ENCODE assay signal across 1 cellular context in genomic region chr6:142850653-142851434, GRCh38.
TF ChIP-seq lines count a peak whose summit lies in the region.

No MANE protein-coding gene starts in this region.

TF ChIP-seq in GM12878, 131 proteins besides CTCF, POLR2A, EP300 and RAD21 (continued from another document and continues in another):
- TF ChIP-seq ATF2 (IDR thresholded peaks at IDR 0.05; ENCODE audit: low read length) (peak; percentile 80), TAF1 (IDR thresholded peaks at IDR 0.05; ENCODE audit: borderline replicate concordance, low read depth, low read length) (no peak), CHD4 (IDR thresholded peaks at IDR 0.05) (no peak), RCOR1 (conservative IDR thresholded peaks at IDR 0.05; ENCODE audit: low read depth, low read length) (no peak), IRF4 (IDR thresholded peaks at IDR 0.05; ENCODE audit: low read depth, low read length) (peak; percentile 57; the same call in 1 of the 2 replicates), NR2F1 (conservative IDR thresholded peaks at IDR 0.05) (0 out of 2 replicates have a peak, but pooled peaks have one; percentile 12), ESRRA (IDR thresholded peaks at IDR 0.05; ENCODE audit: low read length) (no peak), PML (IDR thresholded peaks at IDR 0.05; ENCODE audit: low read length) (0 out of 2 replicates have a peak, but pooled peaks have one; percentile 62), JUNB (IDR thresholded peaks at IDR 0.05) (peak; percentile 80), GABPA (IDR thresholded peaks at IDR 0.05; ENCODE audit: low read depth) (no peak), ETV6 (conservative IDR thresholded peaks at IDR 0.05 in 1 of 2, IDR thresholded peaks at IDR 0.05 in 1 of 2; ENCODE audit: borderline replicate concordance in 1 of 2, low read depth in 1 of 2) (peak in 1 of 2 experiments; percentile 48; a peak in 1 of 4 replicates), SRF (IDR thresholded peaks at IDR 0.05; ENCODE audit: low read depth in 2 of 2, low read length in 2 of 2) (no peak), CEBPB (IDR thresholded peaks at IDR 0.05; ENCODE audit: borderline replicate concordance in 1 of 2, low read depth in 2 of 2, low read length in 2 of 2) (0 out of 4 replicates have a peak, but pooled peaks of 1 of the 2 experiments have one; percentile 8), SUZ12 (IDR thresholded peaks at IDR 0.05; ENCODE audit: unreplicated experiment) (no peak), ZNF592 (IDR thresholded peaks at IDR 0.05) (no peak), CUX1 (IDR thresholded peaks at IDR 0.05; ENCODE audit: insufficient replicate concordance, low read depth, low read length) (no peak), MAX (IDR thresholded peaks at IDR 0.05; ENCODE audit: low read depth, low read length) (no peak), TCF12 (IDR thresholded peaks at IDR 0.05; ENCODE audit: low read depth, low read length) (peak; percentile 44; the same call in 1 of the 2 replicates), SREBF1 (IDR thresholded peaks at IDR 0.05; ENCODE audit: low read length) (no peak), BCL3 (IDR thresholded peaks at IDR 0.05; ENCODE audit: borderline replicate concordance, insufficient read depth, low read depth, low read length, poor library complexity, severe bottlenecking) (peak; percentile 85), ZNF622 (IDR thresholded peaks at IDR 0.05) (no peak), ZNF24 (IDR thresholded peaks at IDR 0.05) (no peak), ZNF687 (IDR thresholded peaks at IDR 0.05) (peak; percentile 36; the same call in 1 of the 2 replicates), YY1 (IDR thresholded peaks at IDR 0.05; ENCODE audit: low read depth, low read length) (no peak), E2F8 (IDR thresholded peaks at IDR 0.05; ENCODE audit: low read depth, partially characterized antibody) (no peak), POLR2AphosphoS5 (IDR thresholded peaks at IDR 0.05; ENCODE audit: low read length) (peak; percentile 68), ZSCAN29 (IDR thresholded peaks at IDR 0.05) (no peak), SMARCA5 (IDR thresholded peaks at IDR 0.05) (no peak), ZNF274 (IDR thresholded peaks at IDR 0.05; ENCODE audit: insufficient read depth, insufficient read length) (no peak), E2F4 (IDR thresholded peaks at IDR 0.05; ENCODE audit: low read depth, low read length) (no peak), SMAD1 (IDR thresholded peaks at IDR 0.05; ENCODE audit: low read depth, partially characterized antibody) (peak; percentile 93), NKRF (conservative IDR thresholded peaks at IDR 0.05) (no peak), MEF2B (IDR thresholded peaks at IDR 0.05; ENCODE audit: partially characterized antibody, poor library complexity, severe bottlenecking) (peak; percentile 23), GATAD2B (conservative IDR thresholded peaks at IDR 0.05; ENCODE audit: low read depth) (no peak), EZH2 (IDR thresholded peaks at IDR 0.05; ENCODE audit: borderline replicate concordance, control insufficient read depth, low read depth, low read length) (no peak)
